ENCODE assay signal across 14 cellular contexts in the genomic region with DNA sequence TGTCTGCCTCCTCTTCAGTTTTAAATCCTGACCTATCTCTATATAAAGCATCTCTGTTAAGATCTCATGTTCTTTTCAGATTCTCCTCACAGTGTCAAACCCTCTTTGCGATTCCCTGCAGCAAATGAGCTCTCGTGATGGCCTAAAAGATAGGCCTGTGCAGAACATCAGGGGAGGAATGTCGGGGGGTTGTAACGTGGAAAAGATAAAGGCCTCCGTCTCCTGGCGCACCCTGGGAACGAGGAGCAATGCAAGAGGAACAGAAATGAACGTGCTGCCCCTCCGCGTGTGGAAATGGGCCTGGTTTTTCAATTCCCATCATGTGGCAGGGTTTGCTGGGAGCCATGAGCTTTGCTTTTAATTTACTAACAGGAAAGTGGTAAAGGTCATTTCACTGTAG.
DNase-seq lines count a peak whose midpoint lies in the region; ATAC-seq and TF ChIP-seq lines count a peak whose summit lies in the region.
"Had no signal": no experiment of that assay in that cellular context is flagged by ENCODE, and none has a peak within 500 bp of the region (broad histone marks: within the 10 kb centered on the region; RNA-seq: fewer than 3 reads in every experiment).

No MANE protein-coding gene starts in this region.

- H3K79me2 ChIP-seq in neural progenitor cell (ENCODE audit: low read depth), result no peaks in the 10 kb centered on the region

- H4K20me1 ChIP-seq in neural progenitor cell (ENCODE audit: low read depth), result peaks cover 27% of the 10 kb centered on the region

- H3K4me1 Mint-ChIP-seq in chondrocyte (ENCODE audit: low read depth) (peaks cover 38% of the 10 kb centered on the region), neural progenitor cell (peaks cover 51% of the 10 kb centered on the region)
- no peaks in the 10 kb centered on the region for H3K4me1 Mint-ChIP-seq in activated T-cell treated with anti-CD3 and anti-CD28 coated beads, Interleukin-2, amount 50 U/mL, for 72 hours (ENCODE audit: low read depth)
- H3K4me1 Mint-ChIP-seq in activated T-cell treated with anti-CD3 and anti-CD28 coated beads, Interleukin-2, amount 50 U/mL, for 4 hours (ENCODE audit: low read depth), result no peaks in the 10 kb centered on the region
- H3K4me1 Mint-ChIP-seq: T-helper 17 cell had no signal

- CTCF ChIA-PET in RWPE1 (lab: Yijun Ruan, JAX), result interaction anchor here (0.6 to 2.9 kb wide), 5 partner anchors 13 to 330 kb away, joined by 3 to 21 read pairs (median 4); no protein-coding TSS in a partner anchor

- TF ChIP-seq CTCF in RWPE1 (conservative IDR thresholded peaks at IDR 0.05; ENCODE audit: low read depth) (no peak), chondrocyte (IDR thresholded peaks at IDR 0.05) (no peak), neural progenitor cell (IDR thresholded peaks at IDR 0.05) (no peak), thoracic aorta (IDR thresholded peaks at IDR 0.05) (no peak)

- H3K27ac Mint-ChIP-seq in chondrocyte (ENCODE audit: unreplicated experiment), result peak overlapping the region; percentile 90
- no peak overlapping the region for H3K27ac Mint-ChIP-seq in neural progenitor cell
- H3K27ac Mint-ChIP-seq in activated T-cell treated with anti-CD3 and anti-CD28 coated beads, Interleukin-2, amount 50 U/mL, for 72 hours, result no peak overlapping the region
- H3K27ac Mint-ChIP-seq: activated naive CD4-positive, alpha-beta T cell treated with anti-CD3 and anti-CD28 coated beads for 36 hours; T-helper 17 cell had no signal

- H3K36me3 Mint-ChIP-seq in chondrocyte (ENCODE audit: low read depth) (peaks cover 4% of the 10 kb centered on the region), neural progenitor cell (peaks cover 28% of the 10 kb centered on the region)
- H3K36me3 Mint-ChIP-seq in activated T-cell treated with anti-CD3 and anti-CD28 coated beads, Interleukin-2, amount 50 U/mL, for 72 hours (ENCODE audit: insufficient read depth in 2 of 2), result no peaks in the 10 kb centered on the region
- H3K36me3 Mint-ChIP-seq in activated T-cell treated with anti-CD3 and anti-CD28 coated beads, Interleukin-2, amount 50 U/mL, for 4 hours (ENCODE audit: insufficient read depth), result no peaks in the 10 kb centered on the region

- DNase-seq in RWPE1 (ENCODE audit: low spot score), result no peak
- DNase-seq in chondrocyte (ENCODE audit: low spot score), result no peak
- DNase-seq in neural progenitor cell (ENCODE audit: low spot score), result no peak
- no peak for DNase-seq in thoracic aorta (ENCODE audit: low spot score)
- DNase-seq in iPS-NIHi7 (ENCODE audit: extremely low spot score), result no peak
- DNase-seq in activated T-cell treated with anti-CD3 and anti-CD28 coated beads, Interleukin-2, amount 50 U/mL, for 72 hours, result no peak
- DNase-seq in activated T-cell treated with anti-CD3 and anti-CD28 coated beads, Interleukin-2, amount 50 U/mL, for 4 hours, result no peak
- DNase-seq in GF-D8 (lab: John Stamatoyannopoulos, UW), result no peak
- DNase-seq: activated CD4-positive, CD25-positive, alpha-beta regulatory T cell treated with anti-CD3 and anti-CD28 coated beads, Interleukin-2, amount 50 U/mL, for 72 hours; activated naive CD4-positive, alpha-beta T cell treated with anti-CD3 and anti-CD28 coated beads for 36 hours; BE2C; central memory CD4-positive, alpha-beta T cell; DMS53; T-helper 17 cell had no signal

- H3K27me3 Mint-ChIP-seq in chondrocyte (ENCODE audit: low read depth) (no peaks in the 10 kb centered on the region), neural progenitor cell (ENCODE audit: insufficient read depth, low read depth) (peaks cover 2% of the 10 kb centered on the region)
- H3K27me3 Mint-ChIP-seq in activated T-cell treated with anti-CD3 and anti-CD28 coated beads, Interleukin-2, amount 50 U/mL, for 72 hours (ENCODE audit: low read depth), result no peaks in the 10 kb centered on the region
- H3K27me3 Mint-ChIP-seq in activated T-cell treated with anti-CD3 and anti-CD28 coated beads, Interleukin-2, amount 50 U/mL, for 4 hours (ENCODE audit: low read depth), result no peaks in the 10 kb centered on the region

- H3K27me3 ChIP-seq in neural progenitor cell, result peaks cover 25% of the 10 kb centered on the region
- no peaks in the 10 kb centered on the region for H3K27me3 ChIP-seq in thoracic aorta (replicated peaks; ENCODE audit: insufficient read depth)
- H3K27me3 ChIP-seq: BE2C had no signal

- no peak overlapping the region for H3K4me3 Mint-ChIP-seq in chondrocyte (ENCODE audit: unreplicated experiment)
- H3K4me3 Mint-ChIP-seq in neural progenitor cell, result no peak overlapping the region
- H3K4me3 Mint-ChIP-seq in activated T-cell treated with anti-CD3 and anti-CD28 coated beads, Interleukin-2, amount 50 U/mL, for 72 hours, result no peak overlapping the region
- H3K4me3 Mint-ChIP-seq in activated T-cell treated with anti-CD3 and anti-CD28 coated beads, Interleukin-2, amount 50 U/mL, for 4 hours, result no peak overlapping the region
- H3K4me3 Mint-ChIP-seq: activated naive CD4-positive, alpha-beta T cell treated with anti-CD3 and anti-CD28 coated beads for 36 hours; T-helper 17 cell had no signal

- ATAC-seq in thoracic aorta (ENCODE audit: insufficient number of reproducible peaks, low FRiP score, low read depth), result no peak
- ATAC-seq in activated T-cell treated with anti-CD3 and anti-CD28 coated beads, Interleukin-2, amount 50 U/mL, for 72 hours (replicated peaks in 1 of 2), result no peak
- no peak for ATAC-seq in activated T-cell treated with anti-CD3 and anti-CD28 coated beads, Interleukin-2, amount 50 U/mL, for 4 hours
- ATAC-seq: T-helper 17 cell had no signal

- H3K4me1 ChIP-seq in neural progenitor cell (peaks cover 31% of the 10 kb centered on the region), thoracic aorta (ENCODE audit: control insufficient read depth in 1 of 2, low read depth in 2 of 2) (peaks cover 15 to 28% of the 10 kb centered on the region in 2 donors)

- H3K36me3 ChIP-seq in neural progenitor cell, result no peaks in the 10 kb centered on the region
- H3K36me3 ChIP-seq in thoracic aorta, result peaks cover 31% of the 10 kb centered on the region
- H3K36me3 ChIP-seq: BE2C had no signal

- H3K4me3 ChIP-seq in neural progenitor cell (no peak overlapping the region), thoracic aorta (no peak overlapping the region)

- H3K9me3 ChIP-seq in neural progenitor cell (ENCODE audit: low read depth), result no peaks in the 10 kb centered on the region
- no peaks in the 10 kb centered on the region for H3K9me3 ChIP-seq in thoracic aorta
- H3K9me3 ChIP-seq: BE2C had no signal

- POLR2A ChIA-PET in RWPE1 (lab: Yijun Ruan, JAX; ENCODE audit: low non-redundant PET), result no interaction called here

- H3K9ac ChIP-seq in neural progenitor cell, result no peak overlapping the region

- peak overlapping the region; percentile 54 for H3K4me2 ChIP-seq in neural progenitor cell

- H2AFZ ChIP-seq in neural progenitor cell (replicated peaks), result no peak overlapping the region

- H3K27ac ChIP-seq in RWPE1, result peak overlapping the region; percentile 81
- H3K27ac ChIP-seq in neural progenitor cell, result no peak overlapping the region
- H3K27ac ChIP-seq in thoracic aorta, result peak overlapping the region; percentile 64 to 79

- H3K9me3 Mint-ChIP-seq in chondrocyte (ENCODE audit: low read depth), result no peaks in the 10 kb centered on the region
- H3K9me3 Mint-ChIP-seq in neural progenitor cell, result no peaks in the 10 kb centered on the region
- no peaks in the 10 kb centered on the region for H3K9me3 Mint-ChIP-seq in activated T-cell treated with anti-CD3 and anti-CD28 coated beads, Interleukin-2, amount 50 U/mL, for 72 hours
- no peaks in the 10 kb centered on the region for H3K9me3 Mint-ChIP-seq in activated T-cell treated with anti-CD3 and anti-CD28 coated beads, Interleukin-2, amount 50 U/mL, for 4 hours
- H3K9me3 Mint-ChIP-seq: activated naive CD4-positive, alpha-beta T cell treated with anti-CD3 and anti-CD28 coated beads for 36 hours had no signal

- peaks cover 28% of the 10 kb centered on the region for H3F3A ChIP-seq in neural progenitor cell (ENCODE audit: low read depth)
